In genomic region chr6:133896344-133896721, GRCh38 we compare ENCODE assay signal across 15 cellular contexts. TPM values are rescaled to one million over a fixed set of nuclear protein-coding genes. Genes with fewer than 3 reads are reported as not detected.
A peak's percentile ranks its signal among the peaks of the same experiment; 100 is the strongest.
DNase-seq lines count a peak whose midpoint lies in the region; ATAC-seq, FAIRE-seq and TF ChIP-seq lines count a peak whose summit lies in the region.
"Had no signal": no experiment of that assay in that cellular context is flagged by ENCODE, and none has a peak within 500 bp of the region (broad histone marks: within the 10 kb centered on the region; RNA-seq: fewer than 3 reads in every experiment).

No MANE protein-coding gene starts in this region.

- H3K9me3 ChIP-seq in heart right ventricle (no peaks in the 10 kb centered on the region), endothelial cell of umbilical vein (replicated peaks; ENCODE audit: control insufficient read depth, insufficient read depth, low read length) (no peaks in the 10 kb centered on the region), upper lobe of left lung (no peaks in the 10 kb centered on the region), adrenal gland (replicated peaks in 1 of 3) (no peaks in the 10 kb centered on the region), MG63 (no peaks in the 10 kb centered on the region)
- no peaks in the 10 kb centered on the region for H3K9me3 ChIP-seq in CD4-positive, alpha-beta memory T cell (ENCODE audit: control insufficient read depth in 1 of 2, low read length in 2 of 2)

- H3K4me1 ChIP-seq in heart right ventricle (peaks cover 0 to 57% (median 26%) of the 10 kb centered on the region in 9 donors), endothelial cell of umbilical vein (ENCODE audit: control insufficient read depth, extremely low read depth, insufficient read depth, low read length) (no peaks in the 10 kb centered on the region), upper lobe of left lung (peaks cover 6 to 18% (median 9%) of the 10 kb centered on the region in 4 donors), adrenal gland (replicated peaks in 1 of 2) (peaks cover under 1 to 2% of the 10 kb centered on the region in 2 donors)
- peaks cover 15% of the 10 kb centered on the region for H3K4me1 ChIP-seq in CD4-positive, alpha-beta memory T cell (ENCODE audit: insufficient read depth, low read length)

- H3K79me2 ChIP-seq in endothelial cell of umbilical vein (ENCODE audit: control insufficient read depth, insufficient read depth, low read length), result no peaks in the 10 kb centered on the region

- H2AFZ ChIP-seq in endothelial cell of umbilical vein (ENCODE audit: low read depth, low read length), result no peak overlapping the region

- H3K9me3 Mint-ChIP-seq in nephron, result no peaks in the 10 kb centered on the region
- peaks cover 0 to 3% (median 0%) of the 10 kb centered on the region in 8 donors for H3K9me3 Mint-ChIP-seq in CD4-positive, alpha-beta memory T cell

- H3K27ac ChIP-seq in heart right ventricle (peak overlapping the region in 7 of 10 donors; percentile 19 to 88 (median 73)), endothelial cell of umbilical vein (ENCODE audit: insufficient read depth, low read depth, low read length) (no peak overlapping the region), upper lobe of left lung (peak overlapping the region; percentile 55 to 84 (median 68)), adrenal gland (peak overlapping the region in 1 of 5 donors; percentile 20)
- H3K27ac ChIP-seq in CD4-positive, alpha-beta memory T cell (ENCODE audit: low read depth, low read length), result no peak overlapping the region
- H3K27ac ChIP-seq: WERI-Rb-1 had no signal

- dilution Hi-C loops in endothelial cell of umbilical vein (cut with MboI; ENCODE audit: extremely low pct_ligation_motif_present, low sequenced_read_pairs), result no loop called here

- FAIRE-seq in endothelial cell of umbilical vein (lab: Jason Lieb, UNC), result no peak
- FAIRE-seq: urothelium cell line had no signal

- no peaks in the 10 kb centered on the region for H3K9me1 ChIP-seq in endothelial cell of umbilical vein (replicated peaks; ENCODE audit: control insufficient read depth, extremely low read depth, insufficient read depth, low read length)

- no peak for TF ChIP-seq EP300 in upper lobe of left lung (IDR thresholded peaks at IDR 0.05)

- H4K20me1 ChIP-seq in endothelial cell of umbilical vein (replicated peaks; ENCODE audit: control insufficient read depth, extremely low read depth, insufficient read depth, low read length), result no peaks in the 10 kb centered on the region

- H3K27me3 ChIP-seq in heart right ventricle, result peaks cover 0 to 87% (median 83%) of the 10 kb centered on the region in 7 donors
- H3K27me3 ChIP-seq in endothelial cell of umbilical vein (ENCODE audit: control insufficient read depth in 2 of 2, insufficient read depth in 2 of 2, low read length in 2 of 2), result peaks cover 62 to 78% of the 10 kb centered on the region in 2 experiments
- peaks cover 0 to 39% (median 15%) of the 10 kb centered on the region in 4 donors for H3K27me3 ChIP-seq in upper lobe of left lung
- H3K27me3 ChIP-seq in CD4-positive, alpha-beta memory T cell (ENCODE audit: insufficient read depth, low read length), result peaks cover 49% of the 10 kb centered on the region
- peaks cover 56% of the 10 kb centered on the region for H3K27me3 ChIP-seq in adrenal gland
- no peaks in the 10 kb centered on the region for H3K27me3 ChIP-seq in MG63

- WGBS in heart right ventricle, 2 donors, result 24 to 26% methylated on average over 5 of the region's 5 CpGs
- WGBS in upper lobe of left lung, 2 donors, result 23 to 35% methylated on average over 5 of the region's 5 CpGs
- 25 to 38% (median 32%) methylated on average over 5 of the region's 5 CpGs for WGBS in adrenal gland, 4 donors

- CTCF ChIA-PET in endothelial cell of umbilical vein (lab: Charles Lee), result interaction anchor here (2.3 kb wide), 1 partner anchor 20 kb away, joined by 14 read pairs; no protein-coding TSS in a partner anchor
- CTCF ChIA-PET in CD4-positive, alpha-beta memory T cell (lab: Charles Lee; ENCODE audit: partially characterized antibody), result no interaction called here

- no peak overlapping the region for H3K4me2 ChIP-seq in endothelial cell of umbilical vein (ENCODE audit: insufficient read depth, low read length)

- H3K27ac Mint-ChIP-seq in nephron, result peak overlapping the region; percentile 48 to 99 (median 76)
- no peak overlapping the region for H3K27ac Mint-ChIP-seq in CD4-positive, alpha-beta memory T cell

- no peak overlapping the region for H3K9ac ChIP-seq in endothelial cell of umbilical vein (replicated peaks; ENCODE audit: extremely low read depth, insufficient read depth, low read length)

- BruUV-seq in endothelial cell of umbilical vein (replicated peaks; lab: Mats Ljungman, UMichigan), result no TSS peak

- H3K4me3 Mint-ChIP-seq in nephron, result peak overlapping the region; percentile 61 to 69 (median 68)
- H3K4me3 Mint-ChIP-seq in CD4-positive, alpha-beta memory T cell, result no peak overlapping the region

- H3K36me3 Mint-ChIP-seq in nephron (ENCODE audit: low read depth), result peaks cover 41% of the 10 kb centered on the region
- H3K36me3 Mint-ChIP-seq in CD4-positive, alpha-beta memory T cell, result no peaks in the 10 kb centered on the region

- intact Hi-C loops in heart right ventricle (cut with DNase I), result loop anchor here in 1 of 10 donors (10.0 kb wide), 1 partner anchor 132 kb away; no protein-coding TSS in a partner anchor
- intact Hi-C loops in Right ventricle myocardium superior (cut with DNase I), result no loop called here
- intact Hi-C loops in endothelial cell of umbilical vein (cut with micrococcal nuclease), result no loop called here
- intact Hi-C loops in CD4-positive, alpha-beta memory T cell (cut with micrococcal nuclease), result no loop called here
- intact Hi-C loops in adrenal gland (cut with DNase I), result no loop called here

- no peaks in the 10 kb centered on the region for H3K36me3 ChIP-seq in heart right ventricle
- H3K36me3 ChIP-seq in endothelial cell of umbilical vein (ENCODE audit: control insufficient read depth in 2 of 2, extremely low read depth in 1 of 2, insufficient read depth in 2 of 2, low read length in 2 of 2), result no peaks in the 10 kb centered on the region
- H3K36me3 ChIP-seq in upper lobe of left lung, result peaks cover 0 to 4% (median 0%) of the 10 kb centered on the region in 4 donors
- H3K36me3 ChIP-seq in CD4-positive, alpha-beta memory T cell (ENCODE audit: insufficient read depth, low read length), result no peaks in the 10 kb centered on the region
- H3K36me3 ChIP-seq in adrenal gland (replicated peaks in 1 of 2), result no peaks in the 10 kb centered on the region
- peaks cover 75% of the 10 kb centered on the region for H3K36me3 ChIP-seq in MG63
- H3K36me3 ChIP-seq: WERI-Rb-1 had no signal

- POLR2A ChIA-PET in endothelial cell of umbilical vein (lab: Charles Lee), result no interaction called here
- POLR2A ChIA-PET in CD4-positive, alpha-beta memory T cell (lab: Charles Lee; ENCODE audit: partially characterized antibody), result no interaction called here

- ATAC-seq in heart right ventricle, result no peak
- ATAC-seq in Right ventricle myocardium superior (ENCODE audit: poor library complexity), result no peak
- ATAC-seq in upper lobe of left lung (ENCODE audit: low FRiP score in 2 of 2), result no peak

- peaks cover 38% of the 10 kb centered on the region for H3K4me1 Mint-ChIP-seq in nephron
- peaks cover 11 to 26% (median 20%) of the 10 kb centered on the region in 4 donors for H3K4me1 Mint-ChIP-seq in CD4-positive, alpha-beta memory T cell

- TF ChIP-seq CTCF in heart right ventricle (IDR thresholded peaks at IDR 0.05) (no peak), endothelial cell of umbilical vein (IDR thresholded peaks at IDR 0.05; ENCODE audit: extremely low read depth in 1 of 2, insufficient read depth in 1 of 2, low read depth in 1 of 2, low read length in 2 of 2) (no peak), nephron (IDR thresholded peaks at IDR 0.05; ENCODE audit: unreplicated experiment in 3 of 3) (no peak), upper lobe of left lung (IDR thresholded peaks at IDR 0.05) (no peak), adrenal gland (IDR thresholded peaks at IDR 0.05) (no peak)

- H3K27me3 Mint-ChIP-seq in nephron (ENCODE audit: low read depth), result peaks cover 85% of the 10 kb centered on the region
- H3K27me3 Mint-ChIP-seq in CD4-positive, alpha-beta memory T cell, result peaks cover 63 to 66% of the 10 kb centered on the region in 2 donors

- no peak for DNase-seq in heart right ventricle
- DNase-seq in Right ventricle myocardium superior, result no peak
- DNase-seq in endothelial cell of umbilical vein (ENCODE audit: low read depth, low spot score), result no peak
- no peak for DNase-seq in upper lobe of left lung
- DNase-seq in CD4-positive, alpha-beta memory T cell, result no peak
- no peak for DNase-seq in adrenal gland
- DNase-seq in MG63, result no peak
- DNase-seq: activated naive CD4-positive, alpha-beta T cell; effector CD8-positive, alpha-beta T cell; NCI-H187 treated with DMSO at 0.1 percent for 48 hours; stimulated activated CD4-positive, alpha-beta T cell treated with anti-CD3 and anti-CD28 coated beads, Interleukin-2, amount 100 ng/mL, for 48 hours; WERI-Rb-1 had no signal

- TF ChIP-seq POLR2A in endothelial cell of umbilical vein (IDR thresholded peaks at IDR 0.05; ENCODE audit: low read depth, low read length) (no peak), upper lobe of left lung (IDR thresholded peaks at IDR 0.05) (no peak), adrenal gland (IDR thresholded peaks at IDR 0.05) (no peak)

- H3K4me3 ChIP-seq in heart right ventricle (peak overlapping the region in 6 of 10 donors; percentile 23 to 50 (median 44)), endothelial cell of umbilical vein (replicated peaks in 1 of 3; ENCODE audit: insufficient read depth in 1 of 3, low read depth in 1 of 3, low read length in 3 of 3) (no peak overlapping the region), upper lobe of left lung (peak overlapping the region in 2 of 4 donors; percentile 25 to 38), adrenal gland (no peak overlapping the region), MG63 (no peak overlapping the region)
- no peak overlapping the region for H3K4me3 ChIP-seq in CD4-positive, alpha-beta memory T cell (ENCODE audit: low read length in 2 of 2)

RNA-seq across cellular contexts. Expression of gene TCF21, which starts 7.4 kb away (rescaled TPM):
- total RNA-seq in heart right ventricle, result 10 to 100 TPM in 1 of 10 donors, 1 to 10 TPM in 9; 1.3 to 16.6 (median 3.1) TPM
- polyA plus RNA-seq in heart right ventricle, result 1 to 10 TPM; 2.6 to 8.0 TPM
- 4.1 TPM for total RNA-seq in Right ventricle myocardium superior
- total RNA-seq in endothelial cell of umbilical vein, result not detected in 2 replicates
- not detected in 2 replicates for polyA plus RNA-seq in endothelial cell of umbilical vein
- not detected in 2 replicates for polyA plus RNA-seq in endothelial cell of umbilical vein (2011; cell fraction: cytosol; rRNA removed)
- polyA plus RNA-seq in endothelial cell of umbilical vein (2011; cell fraction: nucleus; rRNA removed), result not detected in 2 replicates
- polyA plus RNA-seq in endothelial cell of umbilical vein (2012), result not detected in 2 replicates
- not detected in 2 replicates for polyA minus RNA-seq in endothelial cell of umbilical vein
- polyA minus RNA-seq in endothelial cell of umbilical vein (2011; cell fraction: cytosol; rRNA and poly(A)+ RNA removed), result not detected
- not detected in 2 replicates for polyA minus RNA-seq in endothelial cell of umbilical vein (2011; cell fraction: nucleus; rRNA and poly(A)+ RNA removed)
- total RNA-seq in upper lobe of left lung, result 10 to 100 TPM; 13.8 to 68.6 (median 30.2) TPM
- not detected for total RNA-seq in CD4-positive, alpha-beta memory T cell
- polyA plus RNA-seq in CD4-positive, alpha-beta memory T cell, result not detected
- 10 to 100 TPM in 1 of 8 donors, 1 to 10 TPM in 7; 2.3 to 15.1 (median 6.3) TPM for total RNA-seq in adrenal gland
- polyA plus RNA-seq in adrenal gland, result 1 to 10 TPM; 2.6 to 3.4 (median 2.6) TPM
- 20.4 and 33.2 TPM in 2 replicates for total RNA-seq in MG63 (2014; rRNA removed; shearing (Covaris generic); ENCODE audit: low replicate concordance)
- total RNA-seq: A172 had no signal

RNA-seq across cellular contexts. Expression of gene TBPL1, which starts 56.7 kb away (rescaled TPM):
- 10 to 100 TPM in 9 of 10 donors, 1 to 10 TPM in 1; 9.0 to 18.1 (median 13.8) TPM for total RNA-seq in heart right ventricle
- polyA plus RNA-seq in heart right ventricle, result 10 to 100 TPM; 16.7 to 18.9 TPM
- total RNA-seq in Right ventricle myocardium superior, result 13.4 TPM
- 31.2 and 33.4 TPM in 2 replicates for total RNA-seq in endothelial cell of umbilical vein
- polyA plus RNA-seq in endothelial cell of umbilical vein, result 14.9 and 19.6 TPM in 2 replicates
- polyA plus RNA-seq in endothelial cell of umbilical vein (2011; cell fraction: cytosol; rRNA removed), result 25.8 and 28.1 TPM in 2 replicates
- 16.4 and 20.3 TPM in 2 replicates for polyA plus RNA-seq in endothelial cell of umbilical vein (2011; cell fraction: nucleus; rRNA removed)
- polyA plus RNA-seq in endothelial cell of umbilical vein (2012), result 36.4 and 52.9 TPM in 2 replicates
- polyA minus RNA-seq in endothelial cell of umbilical vein, result 10.9 and 18.1 TPM in 2 replicates
- polyA minus RNA-seq in endothelial cell of umbilical vein (2011; cell fraction: cytosol; rRNA and poly(A)+ RNA removed), result 8.9 TPM
- polyA minus RNA-seq in endothelial cell of umbilical vein (2011; cell fraction: nucleus; rRNA and poly(A)+ RNA removed), result 9.4 and 12.5 TPM in 2 replicates
- 10 to 100 TPM in 2 of 6 donors, 1 to 10 TPM in 4; 2.6 to 18.0 (median 9.5) TPM for total RNA-seq in upper lobe of left lung
- 10 to 100 TPM; 34.8 to 39.2 TPM for total RNA-seq in CD4-positive, alpha-beta memory T cell
- 10 to 100 TPM; 55.1 to 77.2 TPM for polyA plus RNA-seq in CD4-positive, alpha-beta memory T cell
- 10 to 100 TPM in 6 of 8 donors, 1 to 10 TPM in 2; 5.1 to 18.7 (median 13.6) TPM for total RNA-seq in adrenal gland
- 10 to 100 TPM; 16.6 to 21.0 (median 17.0) TPM for polyA plus RNA-seq in adrenal gland
- total RNA-seq in MG63 (2014; rRNA removed; shearing (Covaris generic); ENCODE audit: low replicate concordance), result 40.7 and 73.5 TPM in 2 replicates

Comparison
In these comparisons a context has a peak if more than half of its experiments do, and no peak if none do; other contexts are left out.
1. H3K27ac ChIP-seq: peak in heart right ventricle (7 of 10) and upper lobe of left lung (4 of 4); none in endothelial cell of umbilical vein (single experiment) and CD4-positive, alpha-beta memory T cell (single experiment).
2. H3K4me3 ChIP-seq: peak in heart right ventricle (6 of 10); none in endothelial cell of umbilical vein (0 of 3), CD4-positive, alpha-beta memory T cell (0 of 2), adrenal gland (0 of 4) and MG63 (single experiment).
3. H3K27ac Mint-ChIP-seq: peak in nephron (3 of 3); none in CD4-positive, alpha-beta memory T cell (0 of 7).
4. H3K4me3 Mint-ChIP-seq: peak in nephron (3 of 3); none in CD4-positive, alpha-beta memory T cell (0 of 8).